In genomic region chr4:3405176-3405575, GRCh38 we compare ENCODE assay signal across 17 cellular contexts. TPM values are rescaled to one million over a fixed set of nuclear protein-coding genes. Genes with fewer than 3 reads are reported as not detected.
"Had no signal": no experiment of that assay in that cellular context is flagged by ENCODE, and none has a peak within 500 bp of the region (broad histone marks: within the 10 kb centered on the region; RNA-seq: fewer than 3 reads in every experiment).

No MANE protein-coding gene starts in this region.

- H3K27ac ChIP-seq: gastroesophageal sphincter, neutrophil, testis, vagina had no signal

- H3K4me3 ChIP-seq: gastroesophageal sphincter, testis, vagina had no signal

- H3K9me3 ChIP-seq: gastroesophageal sphincter, neutrophil, testis, vagina had no signal

- DNase-seq: activated effector memory CD4-positive, alpha-beta T cell treated with anti-CD3 and anti-CD28 coated beads, Interleukin-2, amount 50 U/mL, for 16 hours; activated T-cell treated with anti-CD3 and anti-CD28 coated beads, Interleukin-2, amount 50 U/mL, for 1 hour; anterior cingulate cortex; effector CD4-positive, alpha-beta T cell; naive thymus-derived CD4-positive, alpha-beta T cell; stimulated activated CD4-positive, alpha-beta T cell treated with anti-CD3 and anti-CD28 coated beads, Interleukin-4, amount 100 ng/mL, for 4 hours; stimulated activated naive CD8-positive, alpha-beta T cell treated with anti-CD3 and anti-CD28 coated beads, Interleukin-15, amount 100 ng/mL, for 72 hours; T-helper 2 cell; testis had no signal

- H3K36me3 ChIP-seq: gastroesophageal sphincter, neutrophil, vagina had no signal

- ATAC-seq: activated CD4-positive, CD25-positive, alpha-beta regulatory T cell treated with anti-CD3 and anti-CD28 coated beads, Interleukin-2, amount 50 U/mL, for 24 hours; activated naive CD4-positive, alpha-beta T cell treated with anti-CD3 and anti-CD28 coated beads, Interleukin-2, amount 50 U/mL, for 72 hours; gastroesophageal sphincter; naive thymus-derived CD4-positive, alpha-beta T cell; SK-N-SH treated with all-trans-retinoic acid at 6 μM for 48 hours; stimulated activated naive CD8-positive, alpha-beta T cell treated with anti-CD3 and anti-CD28 coated beads, Interleukin-15, amount 100 ng/mL, for 72 hours had no signal

- H3K27me3 ChIP-seq: gastroesophageal sphincter, neutrophil, testis, vagina had no signal

RNA-seq across cellular contexts. Expression of gene HGFAC, which starts 36.6 kb away (rescaled TPM):
- total RNA-seq: activated naive CD4-positive, alpha-beta T cell treated with anti-CD3 and anti-CD28 coated beads, Interleukin-2, amount 50 U/mL, for 72 hours; bronchial epithelial cell; vagina had no signal
- polyA plus RNA-seq: keratinocyte; naive thymus-derived CD4-positive, alpha-beta T cell had no signal

RNA-seq across cellular contexts. Expression of gene DOK7, which starts 57.9 kb away (rescaled TPM):
- total RNA-seq: activated naive CD4-positive, alpha-beta T cell treated with anti-CD3 and anti-CD28 coated beads, Interleukin-2, amount 50 U/mL, for 72 hours; naive thymus-derived CD4-positive, alpha-beta T cell had no signal
- polyA plus RNA-seq: naive thymus-derived CD4-positive, alpha-beta T cell had no signal
